Comparison of ENCODE assay signal across 1 cellular context in the genomic region with DNA sequence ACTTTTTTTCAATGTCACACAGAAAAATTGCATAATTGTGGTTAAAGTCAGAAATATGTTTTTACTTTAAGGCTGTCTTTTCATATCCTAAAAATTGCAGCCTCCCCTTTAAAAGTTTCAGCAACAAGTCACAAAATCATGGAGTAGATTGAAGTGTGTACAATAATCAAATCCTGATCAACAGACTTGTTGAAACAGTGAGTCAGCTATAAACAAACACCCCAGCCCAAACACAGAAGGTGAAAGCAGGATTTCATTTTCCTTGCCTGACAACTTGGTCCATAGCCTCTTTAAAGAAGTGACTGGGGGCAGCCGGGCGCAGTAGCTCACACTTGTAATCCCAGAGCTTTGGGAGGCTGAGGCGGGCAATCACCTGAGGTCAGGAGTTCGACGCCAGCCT.
TF ChIP-seq lines count a peak whose summit lies in the region.

No MANE protein-coding gene starts in this region.

TF ChIP-seq in HepG2, 621 proteins besides CTCF, POLR2A, EP300 and RAD21 (continued from another document):
- peak; percentile 38; the same call in 1 of the 2 replicates for TF ChIP-seq ARID5B (CRISPR knock-in tag; IDR thresholded peaks at IDR 0.05)
- TF ChIP-seq SAP130 (CRISPR knock-in tag; IDR thresholded peaks at IDR 0.05; ENCODE audit: low read depth) = 0 out of 2 replicates have a peak, but pooled peaks have one; percentile 35
